Comparison of ENCODE assay signal across 19 cellular contexts in the genomic region with DNA sequence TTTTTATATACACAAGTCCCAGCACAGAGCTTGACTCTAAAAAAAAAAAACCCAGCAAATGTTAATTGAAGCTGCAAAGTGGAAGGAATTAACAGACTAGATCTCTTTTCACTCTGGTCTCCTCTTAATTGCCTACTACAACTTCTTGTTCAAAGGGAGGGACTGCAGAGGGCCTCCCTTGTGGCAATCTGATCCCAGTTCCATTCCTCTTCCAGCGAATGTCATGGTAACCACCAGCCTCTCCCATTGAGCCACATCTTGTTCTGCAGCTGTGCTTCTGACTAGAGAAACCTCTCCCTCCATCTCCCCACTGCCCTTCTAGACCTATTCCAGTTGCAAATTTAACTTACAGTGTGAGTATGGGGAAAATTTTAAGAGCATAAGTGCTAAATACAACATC. TPM values are rescaled to one million over a fixed set of nuclear protein-coding genes. Genes with fewer than 3 reads are reported as not detected.
DNase-seq lines count a peak whose midpoint lies in the region; ATAC-seq and TF ChIP-seq lines count a peak whose summit lies in the region.
"Had no signal": no experiment of that assay in that cellular context is flagged by ENCODE, and none has a peak within 500 bp of the region (broad histone marks: within the 10 kb centered on the region; RNA-seq: fewer than 3 reads in every experiment).

No MANE protein-coding gene starts in this region.

- no peaks in the 10 kb centered on the region for H3K27me3 Mint-ChIP-seq in CD4-positive, CD25-positive, alpha-beta regulatory T cell
- no peaks in the 10 kb centered on the region for H3K27me3 Mint-ChIP-seq in GM23338 (ENCODE audit: insufficient read depth, low read depth, poor library complexity)
- no peaks in the 10 kb centered on the region for H3K27me3 Mint-ChIP-seq in memory B cell
- H3K27me3 Mint-ChIP-seq: naive B cell had no signal

- H3K79me2 ChIP-seq in GM23338 (replicated peaks; ENCODE audit: insufficient read depth) = peaks cover 75% of the 10 kb centered on the region

- H3K4me3 Mint-ChIP-seq in CD4-positive, CD25-positive, alpha-beta regulatory T cell = no peak overlapping the region
- H3K4me3 Mint-ChIP-seq in GM23338 (no peak overlapping the region), memory B cell (no peak overlapping the region)

- H3K9me3 ChIP-seq in CD4-positive, CD25-positive, alpha-beta regulatory T cell (ENCODE audit: control insufficient read depth in 2 of 2, low read length in 2 of 2) = no peaks in the 10 kb centered on the region
- H3K9me3 ChIP-seq in adipocyte (ENCODE audit: control insufficient read depth, low read length) (no peaks in the 10 kb centered on the region), WERI-Rb-1 (ENCODE audit: severe bottlenecking) (no peaks in the 10 kb centered on the region), sigmoid colon (no peaks in the 10 kb centered on the region)
- H3K9me3 ChIP-seq: heart left ventricle, SJCRH30, vagina had no signal

- H3K27ac Mint-ChIP-seq in CD4-positive, CD25-positive, alpha-beta regulatory T cell = peak overlapping the region in 2 of 3 donors; percentile 6 to 70
- H3K27ac Mint-ChIP-seq in GM23338 (no peak overlapping the region), memory B cell (peak overlapping the region; percentile 48)

- TF ChIP-seq CTCF in GM23338 (conservative IDR thresholded peaks at IDR 0.05; ENCODE audit: low read depth in 2 of 2) (no peak), WERI-Rb-1 (IDR thresholded peaks at IDR 0.05; ENCODE audit: low read depth, low read length) (no peak), sigmoid colon (IDR thresholded peaks at IDR 0.05) (no peak)

- no peak overlapping the region for H3K4me2 ChIP-seq in GM23338

- peaks cover 9% of the 10 kb centered on the region for H3F3A ChIP-seq in GM23338 (replicated peaks; ENCODE audit: low read depth)

- H3K9me3 Mint-ChIP-seq in CD4-positive, CD25-positive, alpha-beta regulatory T cell = no peaks in the 10 kb centered on the region
- no peaks in the 10 kb centered on the region for H3K9me3 Mint-ChIP-seq in GM23338
- H3K9me3 Mint-ChIP-seq in memory B cell = no peaks in the 10 kb centered on the region
- H3K9me3 Mint-ChIP-seq: naive B cell had no signal

- peaks cover 22% of the 10 kb centered on the region for H3K4me1 ChIP-seq in CD4-positive, CD25-positive, alpha-beta regulatory T cell (ENCODE audit: control insufficient read depth, insufficient read depth, low read length, poor library complexity, severe bottlenecking)
- peaks cover 3% of the 10 kb centered on the region for H3K4me1 ChIP-seq in GM23338 (ENCODE audit: insufficient read depth)
- H3K4me1 ChIP-seq in adipocyte (ENCODE audit: control insufficient read depth, insufficient read depth, low read length) = peaks cover 16% of the 10 kb centered on the region
- peaks cover 0 to 36% (median 25%) of the 10 kb centered on the region in 4 donors for H3K4me1 ChIP-seq in sigmoid colon

- no peak for ATAC-seq in CD4-positive, CD25-positive, alpha-beta regulatory T cell (ENCODE audit: low read depth in 2 of 2)
- ATAC-seq in GM23338 = no peak
- no peak for ATAC-seq in memory B cell (ENCODE audit: low read depth)
- ATAC-seq: heart left ventricle, left colon had no signal

- no peak for TF ChIP-seq POLR2A in sigmoid colon (IDR thresholded peaks at IDR 0.05)

- no peaks in the 10 kb centered on the region for H3K9me2 ChIP-seq in GM23338 (ENCODE audit: insufficient read depth)

- no peak overlapping the region for H2AFZ ChIP-seq in GM23338

- no peak for TF ChIP-seq EP300 in sigmoid colon (IDR thresholded peaks at IDR 0.05)

- DNase-seq in CD4-positive, CD25-positive, alpha-beta regulatory T cell = no peak
- peak; percentile 6 for DNase-seq in GM23338 (ENCODE audit: low spot score)
- peak; percentile 19 for DNase-seq in adipocyte (ENCODE audit: low read depth)
- no peak for DNase-seq in memory B cell (ENCODE audit: low spot score in 2 of 2)
- no peak for DNase-seq in NCI-H2081 (lab: John Stamatoyannopoulos, UW)
- no peak for DNase-seq in WERI-Rb-1
- no peak for DNase-seq in sigmoid colon
- DNase-seq: activated naive CD4-positive, alpha-beta T cell treated with Interleukin-2 at 50 U/mL for 16 hours; central memory CD4-positive, alpha-beta T cell; dermis blood vessel endothelial cell; heart left ventricle; left colon; mesenchymal stem cell; MM.1S; naive B cell; NCI-H1417 had no signal

- no peaks in the 10 kb centered on the region for H3K27me3 ChIP-seq in CD4-positive, CD25-positive, alpha-beta regulatory T cell (ENCODE audit: control insufficient read depth, insufficient read depth, low read length)
- H3K27me3 ChIP-seq in GM23338 (ENCODE audit: insufficient read depth) = no peaks in the 10 kb centered on the region
- H3K27me3 ChIP-seq in adipocyte (replicated peaks; ENCODE audit: control insufficient read depth, insufficient read depth, low read length) = no peaks in the 10 kb centered on the region
- no peaks in the 10 kb centered on the region for H3K27me3 ChIP-seq in WERI-Rb-1 (ENCODE audit: insufficient read depth, low read depth, severe bottlenecking)
- no peaks in the 10 kb centered on the region for H3K27me3 ChIP-seq in sigmoid colon
- H3K27me3 ChIP-seq: heart left ventricle, SJCRH30, vagina had no signal

- H3K36me3 ChIP-seq in CD4-positive, CD25-positive, alpha-beta regulatory T cell (ENCODE audit: control insufficient read depth, insufficient read depth, low read length) = peaks cover 52% of the 10 kb centered on the region
- H3K36me3 ChIP-seq in GM23338 (ENCODE audit: insufficient read depth) = peaks cover 16% of the 10 kb centered on the region
- peaks cover 50% of the 10 kb centered on the region for H3K36me3 ChIP-seq in adipocyte (ENCODE audit: control insufficient read depth, insufficient read depth, low read length, severe bottlenecking)
- peaks cover 76% of the 10 kb centered on the region for H3K36me3 ChIP-seq in WERI-Rb-1
- H3K36me3 ChIP-seq in sigmoid colon = peaks cover 10 to 58% (median 34%) of the 10 kb centered on the region in 4 donors

- peaks cover 18 to 51% (median 47%) of the 10 kb centered on the region in 4 donors for H3K4me1 Mint-ChIP-seq in CD4-positive, CD25-positive, alpha-beta regulatory T cell
- peaks cover 10% of the 10 kb centered on the region for H3K4me1 Mint-ChIP-seq in GM23338
- peaks cover 35% of the 10 kb centered on the region for H3K4me1 Mint-ChIP-seq in memory B cell

- H3K9ac ChIP-seq in adipocyte (ENCODE audit: low read length) = no peak overlapping the region

- peaks cover 36% of the 10 kb centered on the region for H4K20me1 ChIP-seq in GM23338 (replicated peaks; ENCODE audit: insufficient read depth)

- peak overlapping the region; percentile 3 for H3K4me3 ChIP-seq in CD4-positive, CD25-positive, alpha-beta regulatory T cell (ENCODE audit: low read depth, low read length)
- H3K4me3 ChIP-seq in GM23338 = no peak overlapping the region
- no peak overlapping the region for H3K4me3 ChIP-seq in adipocyte (ENCODE audit: low read length)
- H3K4me3 ChIP-seq in WERI-Rb-1 (ENCODE audit: low read depth, low read length) = no peak overlapping the region
- no peak overlapping the region for H3K4me3 ChIP-seq in sigmoid colon
- H3K4me3 ChIP-seq: heart left ventricle, SJCRH30, vagina had no signal

- 87 to 89% methylated on average over 1 of the region's 1 CpG for WGBS in sigmoid colon, 2 donors

- H3K27ac ChIP-seq in CD4-positive, CD25-positive, alpha-beta regulatory T cell (ENCODE audit: insufficient read depth, low read length, poor library complexity, severe bottlenecking) = no peak overlapping the region
- H3K27ac ChIP-seq in GM23338 (ENCODE audit: low read depth) (no peak overlapping the region), WERI-Rb-1 (no peak overlapping the region), sigmoid colon (no peak overlapping the region)
- H3K27ac ChIP-seq: C4-2B, heart left ventricle, SJCRH30, vagina had no signal

- peaks cover 30% of the 10 kb centered on the region for H3K36me3 Mint-ChIP-seq in CD4-positive, CD25-positive, alpha-beta regulatory T cell
- H3K36me3 Mint-ChIP-seq in GM23338 (ENCODE audit: low read depth) = peaks cover 49% of the 10 kb centered on the region
- peaks cover 16% of the 10 kb centered on the region for H3K36me3 Mint-ChIP-seq in memory B cell

- intact Hi-C loops in sigmoid colon (cut with DNase I) = no loop called here

TF ChIP-seq in GM23338, 12 proteins besides CTCF, POLR2A, EP300 and RAD21 (continues in another document):
- no peak for TF ChIP-seq EZH2phosphoT487 (IDR thresholded peaks at IDR 0.05; ENCODE audit: unreplicated experiment)

RNA-seq across cellular contexts. Expression of gene SUPT6H, which starts 5.9 kb away (rescaled TPM):
- 167 TPM for total RNA-seq in CD4-positive, CD25-positive, alpha-beta regulatory T cell
- 1 to 10 TPM; 8.3 to 9.2 (median 8.9) TPM for polyA plus RNA-seq in CD4-positive, CD25-positive, alpha-beta regulatory T cell
- 47.1 and 70.7 TPM in 2 replicates for total RNA-seq in GM23338 (2014; rRNA removed; shearing (Covaris generic))
- polyA plus RNA-seq in GM23338 (2016; fragmentation: Nextera tagmentation; extraction: Ambion mirVana) = 17.8 and 22.2 TPM in 2 replicates
- 10 to 100 TPM; 49.0 to 75.6 (median 58.9) TPM for total RNA-seq in sigmoid colon
- 10 to 100 TPM; 12.0 to 39.3 (median 14.1) TPM for polyA plus RNA-seq in sigmoid colon

RNA-seq across cellular contexts. Expression of gene SDF2, which starts 6.2 kb away (rescaled TPM):
- total RNA-seq in CD4-positive, CD25-positive, alpha-beta regulatory T cell = 41.9 TPM
- 100 to 1,000 TPM in 3 of 4 donors, 10 to 100 TPM in 1; 96.5 to 121 (median 112) TPM for polyA plus RNA-seq in CD4-positive, CD25-positive, alpha-beta regulatory T cell
- total RNA-seq in GM23338 (2014; rRNA removed; shearing (Covaris generic)) = 32.5 and 40.6 TPM in 2 replicates
- polyA plus RNA-seq in GM23338 (2016; fragmentation: Nextera tagmentation; extraction: Ambion mirVana) (40.9 and 54.6 TPM in 2 replicates), sigmoid colon (10 to 100 TPM; 46.2 to 55.0 (median 51.0) TPM)
- 10 to 100 TPM; 41.8 to 61.8 (median 48.1) TPM for total RNA-seq in sigmoid colon

RNA-seq across cellular contexts. Expression of gene BLTP2, which starts 22.9 kb away (rescaled TPM):
- total RNA-seq in CD4-positive, CD25-positive, alpha-beta regulatory T cell = 149 TPM
- polyA plus RNA-seq in CD4-positive, CD25-positive, alpha-beta regulatory T cell = 10 to 100 TPM; 30.7 to 42.3 (median 33.1) TPM
- total RNA-seq in GM23338 (2014; rRNA removed; shearing (Covaris generic)) = 166 and 176 TPM in 2 replicates
- 58.6 and 71.0 TPM in 2 replicates for polyA plus RNA-seq in GM23338 (2016; fragmentation: Nextera tagmentation; extraction: Ambion mirVana)
- 10 to 100 TPM; 71.0 to 84.5 (median 80.3) TPM for total RNA-seq in sigmoid colon
- polyA plus RNA-seq in sigmoid colon = 10 to 100 TPM; 10.2 to 55.1 (median 17.6) TPM

RNA-seq across cellular contexts. Expression of gene PROCA1, which starts 43.8 kb away (rescaled TPM):
- total RNA-seq in CD4-positive, CD25-positive, alpha-beta regulatory T cell = 5.3 TPM
- polyA plus RNA-seq in CD4-positive, CD25-positive, alpha-beta regulatory T cell = under 1 TPM in 3 of 4 donors, not detected in 1; 0.37 to 0.67 (median 0.63) TPM
- total RNA-seq in GM23338 (2014; rRNA removed; shearing (Covaris generic)) = 10.0 and 11.3 TPM in 2 replicates
- polyA plus RNA-seq in GM23338 (2016; fragmentation: Nextera tagmentation; extraction: Ambion mirVana) (14.4 and 14.9 TPM in 2 replicates), sigmoid colon (1 to 10 TPM in 1 of 3 donors, under 1 TPM in 2; 0.60 to 2.3 (median 0.92) TPM)
- total RNA-seq in sigmoid colon = 1 to 10 TPM in 2 of 4 donors, under 1 TPM in 1, not detected in 1; 0.54 to 1.4 (median 1.3) TPM

RNA-seq across cellular contexts. Expression of gene RAB34, which starts 49.8 kb away (rescaled TPM):
- total RNA-seq in CD4-positive, CD25-positive, alpha-beta regulatory T cell = 4.0 TPM
- polyA plus RNA-seq in CD4-positive, CD25-positive, alpha-beta regulatory T cell = 10 to 100 TPM in 1 of 4 donors, 1 to 10 TPM in 3; 6.6 to 11.5 (median 6.9) TPM
- total RNA-seq in GM23338 (2014; rRNA removed; shearing (Covaris generic)) = 381 and 394 TPM in 2 replicates
- polyA plus RNA-seq in GM23338 (2016; fragmentation: Nextera tagmentation; extraction: Ambion mirVana) (174 and 184 TPM in 2 replicates), sigmoid colon (10 to 100 TPM; 16.6 to 39.0 (median 33.1) TPM)
- 100 to 1,000 TPM; 146 to 205 (median 167) TPM for total RNA-seq in sigmoid colon

Comparison
In these comparisons a context has a peak if more than half of its experiments do, and no peak if none do; other contexts are left out.
1. DNase-seq: peak in GM23338 (single experiment) and adipocyte (single experiment); none in CD4-positive, CD25-positive, alpha-beta regulatory T cell (0 of 3), memory B cell (0 of 2), NCI-H2081 (0 of 2), WERI-Rb-1 (single experiment) and sigmoid colon (single experiment).